Comparison of ENCODE assay signal across 1 cellular context in the genomic region with DNA sequence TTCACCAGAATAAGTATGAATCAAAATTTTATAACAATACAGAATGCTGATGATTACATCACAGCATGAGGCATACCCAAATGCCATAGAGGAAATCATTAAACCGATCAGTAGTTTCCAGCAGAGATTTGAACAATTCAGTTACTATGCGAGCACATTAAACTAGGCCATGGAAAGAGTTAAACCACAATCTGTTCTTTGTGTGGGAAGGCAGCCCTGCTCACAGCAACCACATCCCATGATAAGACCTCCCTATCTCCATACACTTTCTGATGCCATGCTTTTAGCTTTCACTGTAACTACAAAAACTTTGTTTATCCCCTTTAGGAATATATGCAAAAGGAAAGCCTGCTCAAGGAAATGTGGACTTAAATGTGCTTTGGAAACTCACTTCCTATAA.
TF ChIP-seq lines count a peak whose summit lies in the region.

No MANE protein-coding gene starts in this region.

TF ChIP-seq in WTC11, 78 proteins besides CTCF, POLR2A, EP300 and RAD21 (continued from another document):
- TF ChIP-seq, protein P1, sequence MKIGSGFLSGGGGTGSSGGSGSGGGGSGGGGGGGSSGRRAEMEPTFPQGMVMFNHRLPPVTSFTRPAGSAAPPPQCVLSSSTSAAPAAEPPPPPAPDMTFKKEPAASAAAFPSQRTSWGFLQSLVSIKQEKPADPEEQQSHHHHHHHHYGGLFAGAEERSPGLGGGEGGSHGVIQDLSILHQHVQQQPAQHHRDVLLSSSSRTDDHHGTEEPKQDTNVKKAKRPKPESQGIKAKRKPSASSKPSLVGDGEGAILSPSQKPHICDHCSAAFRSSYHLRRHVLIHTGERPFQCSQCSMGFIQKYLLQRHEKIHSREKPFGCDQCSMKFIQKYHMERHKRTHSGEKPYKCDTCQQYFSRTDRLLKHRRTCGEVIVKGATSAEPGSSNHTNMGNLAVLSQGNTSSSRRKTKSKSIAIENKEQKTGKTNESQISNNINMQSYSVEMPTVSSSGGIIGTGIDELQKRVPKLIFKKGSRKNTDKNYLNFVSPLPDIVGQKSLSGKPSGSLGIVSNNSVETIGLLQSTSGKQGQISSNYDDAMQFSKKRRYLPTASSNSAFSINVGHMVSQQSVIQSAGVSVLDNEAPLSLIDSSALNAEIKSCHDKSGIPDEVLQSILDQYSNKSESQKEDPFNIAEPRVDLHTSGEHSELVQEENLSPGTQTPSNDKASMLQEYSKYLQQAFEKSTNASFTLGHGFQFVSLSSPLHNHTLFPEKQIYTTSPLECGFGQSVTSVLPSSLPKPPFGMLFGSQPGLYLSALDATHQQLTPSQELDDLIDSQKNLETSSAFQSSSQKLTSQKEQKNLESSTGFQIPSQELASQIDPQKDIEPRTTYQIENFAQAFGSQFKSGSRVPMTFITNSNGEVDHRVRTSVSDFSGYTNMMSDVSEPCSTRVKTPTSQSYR (CRISPR knock-in tag; IDR thresholded peaks at IDR 0.05): no peak
- TF ChIP-seq SMAD3 (CRISPR knock-in tag; IDR thresholded peaks at IDR 0.05; ENCODE audit: borderline replicate concordance) (no peak), NR3C1 (CRISPR knock-in tag; conservative IDR thresholded peaks at IDR 0.05; ENCODE audit: low read depth) (no peak), ZNF416 (CRISPR knock-in tag; IDR thresholded peaks at IDR 0.05) (no peak), ZNF396 (CRISPR knock-in tag; IDR thresholded peaks at IDR 0.05; ENCODE audit: borderline replicate concordance) (no peak), ATF1 (CRISPR knock-in tag; IDR thresholded peaks at IDR 0.05) (no peak)
